ENCODE assay signal across 1 cellular context in genomic region chr20:44030394-44030793, GRCh38.
TF ChIP-seq lines count a peak whose summit lies in the region.

No MANE protein-coding gene starts in this region.

TF ChIP-seq in H1, 55 proteins besides CTCF, POLR2A, EP300 and RAD21 (continued from another document):
- TF ChIP-seq EGR1 (IDR thresholded peaks at IDR 0.05; ENCODE audit: borderline replicate concordance, low read depth, low read length): no peak
- TF ChIP-seq BACH1 (IDR thresholded peaks at IDR 0.05; ENCODE audit: low read length): no peak
- TF ChIP-seq ATF3 (IDR thresholded peaks at IDR 0.05; ENCODE audit: insufficient read depth, low read depth, low read length): no peak
- TF ChIP-seq GABPA (IDR thresholded peaks at IDR 0.05; ENCODE audit: borderline replicate concordance, insufficient read depth, low read length): no peak
- TF ChIP-seq RXRA (IDR thresholded peaks at IDR 0.05; ENCODE audit: insufficient read depth, low read depth, low read length): no peak
- no peak for TF ChIP-seq RNF2 (IDR thresholded peaks at IDR 0.05; ENCODE audit: borderline replicate concordance, low read depth, low read length, missing control alignments, poor library complexity, severe bottlenecking)
- no peak for TF ChIP-seq SIRT6 (IDR thresholded peaks at IDR 0.05; ENCODE audit: low read length)
- TF ChIP-seq EZH2 (IDR thresholded peaks at IDR 0.05; ENCODE audit: low read depth, low read length, severe bottlenecking): no peak
- no peak for TF ChIP-seq JUND (IDR thresholded peaks at IDR 0.05; ENCODE audit: low read length)
- TF ChIP-seq E2F6 (IDR thresholded peaks at IDR 0.05): no peak
- no peak for TF ChIP-seq NRF1 (IDR thresholded peaks at IDR 0.05; ENCODE audit: low read depth, low read length)
- TF ChIP-seq HDAC6 (IDR thresholded peaks at IDR 0.05; ENCODE audit: low read depth, low read length): no peak
- TF ChIP-seq CHD2 (IDR thresholded peaks at IDR 0.05; ENCODE audit: low read length): no peak
- TF ChIP-seq NANOG (IDR thresholded peaks at IDR 0.05; ENCODE audit: insufficient read depth, low read depth, low read length, poor library complexity, severe bottlenecking): no peak
TF ChIP-seq in H1: peak in this region for 0.
